15 cellular contexts compared by ENCODE assay signal in the genomic region with DNA sequence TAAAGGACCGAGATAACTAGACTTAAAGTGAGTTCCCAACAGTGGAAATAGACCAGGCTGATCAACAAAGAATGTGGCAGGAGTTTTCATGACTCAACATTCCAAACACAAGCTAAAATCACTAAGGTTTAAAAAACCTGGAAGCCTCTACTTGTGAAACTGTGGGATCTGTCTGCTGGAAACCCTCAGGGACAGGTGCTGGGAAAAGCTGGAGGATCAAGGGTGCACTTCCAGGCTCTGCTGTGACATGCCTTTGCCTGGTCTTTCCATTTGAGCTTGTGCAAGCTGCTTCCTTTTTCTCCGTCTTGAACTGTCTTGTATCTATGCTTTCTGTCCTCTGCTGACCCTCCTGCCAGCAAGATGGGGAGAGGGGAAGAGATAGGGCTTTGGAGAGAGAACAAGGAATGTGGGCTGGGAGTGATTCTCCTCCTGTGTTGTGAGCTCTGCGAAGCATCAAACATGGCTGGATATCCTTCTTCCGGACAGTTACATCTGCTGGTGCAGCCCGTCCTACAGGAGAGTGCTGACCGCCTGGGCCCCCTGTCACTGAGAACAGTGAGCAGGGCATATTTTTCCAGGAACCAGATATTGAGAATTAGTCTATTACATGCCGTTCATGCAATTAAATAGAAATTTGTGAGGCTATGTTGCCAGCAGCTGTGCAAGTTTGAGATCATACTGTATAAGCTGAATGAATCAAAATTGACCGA. TPM values are rescaled to one million over a fixed set of nuclear protein-coding genes. Genes with fewer than 3 reads are reported as not detected.
A peak's percentile ranks its signal among the peaks of the same experiment; 100 is the strongest.
DNase-seq lines count a peak whose midpoint lies in the region; ATAC-seq and TF ChIP-seq lines count a peak whose summit lies in the region.
"Had no signal": no experiment of that assay in that cellular context is flagged by ENCODE, and none has a peak within 500 bp of the region (broad histone marks: within the 10 kb centered on the region; RNA-seq: fewer than 3 reads in every experiment).

No MANE protein-coding gene starts in this region.

- H2BK5ac ChIP-seq in mesendoderm (ENCODE audit: low read length), result no peak overlapping the region

- no peaks in the 10 kb centered on the region for H3K36me3 ChIP-seq in endodermal cell (ENCODE audit: control insufficient read depth, insufficient read depth, low read length)
- no peaks in the 10 kb centered on the region for H3K36me3 ChIP-seq in mesendoderm (ENCODE audit: control insufficient read depth, insufficient read depth, low read length)
- H3K36me3 ChIP-seq: neutrophil, SJSA1 had no signal

- no peak overlapping the region for H3K4ac ChIP-seq in mesendoderm (ENCODE audit: low read depth, low read length)

- H3K23ac ChIP-seq in mesendoderm (ENCODE audit: low read length), result no peak overlapping the region

- DNase-seq in AG08396 (ENCODE audit: low spot score), result peak; percentile 43
- DNase-seq in M059J (ENCODE audit: low read depth), result peak; percentile 10
- DNase-seq in endodermal cell, result peak; percentile 45
- DNase-seq in mesendoderm, result peak; percentile 39
- DNase-seq in ureter (ENCODE audit: low spot score), result no peak
- no peak for DNase-seq in stimulated activated CD4-positive, alpha-beta T cell treated with anti-CD3 and anti-CD28 coated beads, Interleukin-4, amount 100 ng/mL, for 4 hours
- DNase-seq in cerebellar nuclear complex (lab: John Stamatoyannopoulos, UW), result no peak
- DNase-seq: activated CD4-positive, CD25-positive, alpha-beta regulatory T cell; GDM1; immature natural killer cell; NCI-H187; NCI-H82 had no signal

- H2BK15ac ChIP-seq in mesendoderm (replicated peaks; ENCODE audit: low read depth), result no peak overlapping the region

- no peak overlapping the region for H4K5ac ChIP-seq in mesendoderm (ENCODE audit: low read length)

- 86% methylated on average over 5 to 8 of the region's 8 CpGs for WGBS in endodermal cell (ENCODE audit: insufficient coverage in 1 of 2, insufficient read length in 1 of 2), 2 experiments
- WGBS in mesendoderm (ENCODE audit: extremely low coverage, insufficient coverage, low lambda C conversion rate), result no CpG with 5 or more reads among the region's 8 CpGs

- peaks cover 4% of the 10 kb centered on the region for H3K4me1 ChIP-seq in endodermal cell (ENCODE audit: control insufficient read depth, insufficient read depth, low read length)
- H3K4me1 ChIP-seq in mesendoderm (ENCODE audit: control insufficient read depth, low read depth, low read length), result no peaks in the 10 kb centered on the region
- H3K4me1 ChIP-seq: SJSA1 had no signal

- no peak overlapping the region for H3K27ac ChIP-seq in endodermal cell (ENCODE audit: low read depth, low read length)
- H3K27ac ChIP-seq in mesendoderm (ENCODE audit: low read depth, low read length), result no peak overlapping the region
- H3K27ac ChIP-seq: neutrophil, SJSA1 had no signal

- peaks cover under 1% of the 10 kb centered on the region for H3K36me3 Mint-ChIP-seq in endodermal cell (ENCODE audit: low read depth)
- H3K36me3 Mint-ChIP-seq: immature natural killer cell had no signal

- H3K27me3 Mint-ChIP-seq in endodermal cell (ENCODE audit: insufficient read depth), result peaks cover 32% of the 10 kb centered on the region

- no peak for ATAC-seq in HG02610 (IDR thresholded peaks at IDR 0.05; ENCODE audit: unreplicated experiment)

- H3K27ac Mint-ChIP-seq in endodermal cell, result no peak overlapping the region
- H3K27ac Mint-ChIP-seq: immature natural killer cell had no signal

- H3K27me3 ChIP-seq in endodermal cell (ENCODE audit: control insufficient read depth, insufficient read depth, low read length, poor library complexity, severe bottlenecking), result no peaks in the 10 kb centered on the region
- no peaks in the 10 kb centered on the region for H3K27me3 ChIP-seq in mesendoderm (ENCODE audit: insufficient read depth, low read length, poor library complexity)
- H3K27me3 ChIP-seq: neutrophil, SJSA1 had no signal

- H3K9me3 Mint-ChIP-seq in endodermal cell, result peaks cover 7% of the 10 kb centered on the region
- H3K9me3 Mint-ChIP-seq: immature natural killer cell had no signal

- no peak overlapping the region for H3K18ac ChIP-seq in mesendoderm (ENCODE audit: low read length)

- H3K9ac ChIP-seq in endodermal cell (ENCODE audit: extremely low read depth, low read length, poor library complexity, severe bottlenecking), result no peak overlapping the region
- H3K9ac ChIP-seq in mesendoderm (ENCODE audit: low read length), result no peak overlapping the region

- no peak overlapping the region for H4K8ac ChIP-seq in mesendoderm (ENCODE audit: low read depth, low read length)

- no peak overlapping the region for H3K56ac ChIP-seq in mesendoderm (ENCODE audit: low read length)

- no peak overlapping the region for H3K4me3 ChIP-seq in endodermal cell (ENCODE audit: low read length)
- no peak overlapping the region for H3K4me3 ChIP-seq in mesendoderm (ENCODE audit: low read length)
- H3K4me3 ChIP-seq: SJSA1 had no signal

- no peak overlapping the region for H3K4me2 ChIP-seq in mesendoderm (ENCODE audit: low read length)

- H2AK5ac ChIP-seq in mesendoderm (ENCODE audit: low read length), result no peak overlapping the region

- no peaks in the 10 kb centered on the region for H3K79me2 ChIP-seq in mesendoderm (ENCODE audit: control insufficient read depth, insufficient read depth, low read length)

- no peak for TF ChIP-seq CTCF in endodermal cell (conservative IDR thresholded peaks at IDR 0.05)

- no peak overlapping the region for H2BK120ac ChIP-seq in mesendoderm (ENCODE audit: low read depth, low read length)

- peaks cover 23% of the 10 kb centered on the region for H3K4me1 Mint-ChIP-seq in endodermal cell
- H3K4me1 Mint-ChIP-seq: immature natural killer cell had no signal

- no peaks in the 10 kb centered on the region for H3K79me1 ChIP-seq in mesendoderm (ENCODE audit: low read length)

- no peak overlapping the region for H3K4me3 Mint-ChIP-seq in endodermal cell
- H3K4me3 Mint-ChIP-seq: immature natural killer cell had no signal

- peaks cover 6% of the 10 kb centered on the region for H3K9me3 ChIP-seq in endodermal cell (ENCODE audit: control insufficient read depth, low read length)
- H3K9me3 ChIP-seq: neutrophil, SJSA1 had no signal

RNA-seq across cellular contexts. Expression of gene ARHGAP22, which starts 25.5 kb away (rescaled TPM):
- 11.5 and 18.9 TPM in 2 replicates for total RNA-seq in M059J (2014; rRNA removed; shearing (Covaris generic))
- total RNA-seq in endodermal cell, result 10 to 100 TPM; 10.3 to 14.1 TPM
- polyA plus RNA-seq in endodermal cell (2013, experiment 1 of 2), result 1.8 TPM
- 1.3 TPM for polyA plus RNA-seq in endodermal cell (2013, experiment 2 of 2)
- 3.6 TPM for polyA plus RNA-seq in mesendoderm (2013, experiment 1 of 2)
- polyA plus RNA-seq in mesendoderm (2013, experiment 2 of 2), result 3.5 TPM
- total RNA-seq in ureter, result 4.6 TPM
- polyA plus RNA-seq: immature natural killer cell had no signal

Comparison
In these comparisons a context has a peak if more than half of its experiments do, and no peak if none do; other contexts are left out.
1. DNase-seq: peak in AG08396 (single experiment), M059J (single experiment), endodermal cell (single experiment) and mesendoderm (single experiment); none in ureter (single experiment), stimulated activated CD4-positive, alpha-beta T cell treated with anti-CD3 and anti-CD28 coated beads, Interleukin-4, amount 100 ng/mL, for 4 hours (0 of 2) and cerebellar nuclear complex (0 of 2).